ENCODE assay signal across 27 cellular contexts in the genomic region with DNA sequence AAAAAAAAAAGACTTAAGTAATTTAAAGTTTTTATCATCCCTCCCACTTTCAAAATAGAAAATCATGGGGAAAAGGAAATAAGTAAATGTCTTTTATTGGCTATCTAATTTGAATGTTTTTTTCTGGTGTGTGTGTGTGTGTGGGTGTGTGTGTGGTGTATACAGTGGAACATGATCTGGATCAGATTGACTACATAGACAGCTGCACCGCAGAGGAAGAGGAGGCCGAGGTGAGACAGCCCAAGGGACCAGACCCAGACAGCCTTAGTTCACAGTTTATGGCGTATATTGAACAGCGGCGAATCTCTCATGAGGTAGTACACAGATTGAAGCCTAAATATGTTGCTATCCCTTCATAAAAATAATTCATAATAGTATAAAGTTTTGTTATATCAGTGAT. TPM values are rescaled to one million over a fixed set of nuclear protein-coding genes. Genes with fewer than 3 reads are reported as not detected.
DNase-seq lines count a peak whose midpoint lies in the region; ATAC-seq, FAIRE-seq and TF ChIP-seq lines count a peak whose summit lies in the region.
"Had no signal": no experiment of that assay in that cellular context is flagged by ENCODE, and none has a peak within 500 bp of the region (broad histone marks: within the 10 kb centered on the region; RNA-seq: fewer than 3 reads in every experiment).

No MANE protein-coding gene starts in this region.

- no peak for ATAC-seq in CD4-positive, CD25-positive, alpha-beta regulatory T cell (ENCODE audit: low read depth in 2 of 2)
- ATAC-seq in HG03066 (IDR thresholded peaks at IDR 0.05; ENCODE audit: low read depth, unreplicated experiment) (peak; percentile 56), GM21381 (IDR thresholded peaks at IDR 0.05; ENCODE audit: unreplicated experiment) (no peak), HG03342 (IDR thresholded peaks at IDR 0.05; ENCODE audit: unreplicated experiment) (no peak)
- ATAC-seq: body of pancreas; naive thymus-derived CD8-positive, alpha-beta T cell had no signal

- H3K27ac ChIP-seq in CD4-positive, CD25-positive, alpha-beta regulatory T cell (ENCODE audit: insufficient read depth, low read length, poor library complexity, severe bottlenecking): no peak overlapping the region
- peak overlapping the region; percentile 0 for H3K27ac ChIP-seq in hepatocyte
- no peak overlapping the region for H3K27ac ChIP-seq in stomach
- H3K27ac ChIP-seq: BLaER1 treated with 17β-estradiol and CSF1 and Interleukin-3, amounts not matched to agents 10 nM and 100 nM; body of pancreas; KMS-11; left ventricle myocardium inferior; SJSA1; skin epidermis had no signal

- no peak for TF ChIP-seq EP300 in stomach (IDR thresholded peaks at IDR 0.05)

- H3K4me3 ChIP-seq in CD4-positive, CD25-positive, alpha-beta regulatory T cell (ENCODE audit: low read depth, low read length): no peak overlapping the region
- H3K4me3 ChIP-seq in hepatocyte (no peak overlapping the region), stomach (no peak overlapping the region)
- H3K4me3 ChIP-seq: BLaER1 treated with 17β-estradiol and CSF1 and Interleukin-3, amounts not matched to agents 10 nM and 100 nM; body of pancreas; left ventricle myocardium inferior; SJSA1; skin epidermis had no signal

- H3K9me2 ChIP-seq in hepatocyte (replicated peaks; ENCODE audit: insufficient read depth): no peaks in the 10 kb centered on the region

- FAIRE-seq in GM12892 (lab: Jason Lieb, UNC): peak; percentile 88

- H2AFZ ChIP-seq in hepatocyte: no peak overlapping the region

- peaks cover 65% of the 10 kb centered on the region for H3K36me3 ChIP-seq in CD4-positive, CD25-positive, alpha-beta regulatory T cell (ENCODE audit: control insufficient read depth, insufficient read depth, low read length)
- H3K36me3 ChIP-seq in hepatocyte (replicated peaks; ENCODE audit: insufficient read depth, low read depth): no peaks in the 10 kb centered on the region
- peaks cover 30 to 98% (median 86%) of the 10 kb centered on the region in 4 donors for H3K36me3 ChIP-seq in stomach

- TF ChIP-seq CTCF in hepatocyte (IDR thresholded peaks at IDR 0.05; ENCODE audit: poor library complexity) (no peak), stomach (IDR thresholded peaks at IDR 0.05) (no peak)

- H3K27me3 Mint-ChIP-seq in CD4-positive, CD25-positive, alpha-beta regulatory T cell: no peaks in the 10 kb centered on the region
- H3K27me3 Mint-ChIP-seq: naive thymus-derived CD8-positive, alpha-beta T cell; type B pancreatic cell had no signal

- peaks cover 0 to 9% (median 3%) of the 10 kb centered on the region in 4 donors for H3K4me1 Mint-ChIP-seq in CD4-positive, CD25-positive, alpha-beta regulatory T cell
- H3K4me1 Mint-ChIP-seq: naive thymus-derived CD8-positive, alpha-beta T cell had no signal

- no peaks in the 10 kb centered on the region for H3K4me1 ChIP-seq in CD4-positive, CD25-positive, alpha-beta regulatory T cell (ENCODE audit: control insufficient read depth, insufficient read depth, low read length, poor library complexity, severe bottlenecking)
- H3K4me1 ChIP-seq in hepatocyte (ENCODE audit: insufficient read depth) (no peaks in the 10 kb centered on the region), stomach (no peaks in the 10 kb centered on the region)
- H3K4me1 ChIP-seq: BLaER1 treated with 17β-estradiol and CSF1 and Interleukin-3, amounts not matched to agents 10 nM and 100 nM; body of pancreas; left ventricle myocardium inferior; SJSA1 had no signal

- no peaks in the 10 kb centered on the region for H3K9me3 Mint-ChIP-seq in CD4-positive, CD25-positive, alpha-beta regulatory T cell
- H3K9me3 Mint-ChIP-seq: naive thymus-derived CD8-positive, alpha-beta T cell; type B pancreatic cell had no signal

- H3K27me3 ChIP-seq in CD4-positive, CD25-positive, alpha-beta regulatory T cell (ENCODE audit: control insufficient read depth, insufficient read depth, low read length): no peaks in the 10 kb centered on the region
- H3K27me3 ChIP-seq in hepatocyte: no peaks in the 10 kb centered on the region
- no peaks in the 10 kb centered on the region for H3K27me3 ChIP-seq in stomach
- H3K27me3 ChIP-seq: BLaER1 treated with 17β-estradiol and CSF1 and Interleukin-3, amounts not matched to agents 10 nM and 100 nM; body of pancreas; SJSA1 had no signal

- peak overlapping the region in 1 of 4 donors; percentile 63 for H3K4me3 Mint-ChIP-seq in CD4-positive, CD25-positive, alpha-beta regulatory T cell
- H3K4me3 Mint-ChIP-seq: naive thymus-derived CD8-positive, alpha-beta T cell; type B pancreatic cell had no signal

- H3K27ac Mint-ChIP-seq in CD4-positive, CD25-positive, alpha-beta regulatory T cell: peak overlapping the region in 2 of 3 donors; percentile 56 to 90
- H3K27ac Mint-ChIP-seq: type B pancreatic cell had no signal

- intact Hi-C loops in stomach (cut with DNase I; ENCODE audit: low total_unique reads): no loop called here

- H4K20me1 ChIP-seq in hepatocyte (ENCODE audit: insufficient read depth, poor library complexity, severe bottlenecking): no peaks in the 10 kb centered on the region
- H4K20me1 ChIP-seq: BLaER1 treated with 17β-estradiol and CSF1 and Interleukin-3, amounts not matched to agents 10 nM and 100 nM had no signal

- DNase-seq in CD4-positive, CD25-positive, alpha-beta regulatory T cell: no peak
- DNase-seq in GM12892 (ENCODE audit: insufficient read length): peak; percentile 19
- DNase-seq in hepatocyte (ENCODE audit: low spot score): no peak
- no peak for DNase-seq in stomach
- no peak for DNase-seq in putamen (ENCODE audit: low spot score)
- DNase-seq: activated CD8-positive, alpha-beta memory T cell treated with anti-CD3 and anti-CD28 coated beads for 24 hours; activated naive CD4-positive, alpha-beta T cell; activated T-cell treated with anti-CD3 and anti-CD28 coated beads, Interleukin-2, amount 50 U/mL, for 1 hour; body of pancreas; DMS79 treated with DMSO at 0.1 percent for 48 hours; GF-D8; HCEC 1CT; left ventricle myocardium inferior; naive thymus-derived CD8-positive, alpha-beta T cell; NCI-H2081 treated with DMSO at 0.1 percent for 48 hours; NCI-H82; RPMI8226; stimulated activated CD4-positive, alpha-beta T cell treated with anti-CD3 and anti-CD28 coated beads, Interleukin-1b, Interleukin-23, amount 100 ng/mL, for 48 hours; T-helper 1 cell had no signal

- H3K9me3 ChIP-seq in CD4-positive, CD25-positive, alpha-beta regulatory T cell (ENCODE audit: control insufficient read depth in 2 of 2, low read length in 2 of 2): no peaks in the 10 kb centered on the region
- H3K9me3 ChIP-seq in hepatocyte (ENCODE audit: low read depth): no peaks in the 10 kb centered on the region
- no peaks in the 10 kb centered on the region for H3K9me3 ChIP-seq in stomach
- H3K9me3 ChIP-seq: BLaER1 treated with 17β-estradiol and CSF1 and Interleukin-3, amounts not matched to agents 10 nM and 100 nM; body of pancreas; left ventricle myocardium inferior; SJSA1 had no signal

- H3K79me2 ChIP-seq in hepatocyte: no peaks in the 10 kb centered on the region

- H3K36me3 Mint-ChIP-seq in CD4-positive, CD25-positive, alpha-beta regulatory T cell: peaks cover 28% of the 10 kb centered on the region

- 92% methylated on average over 5 of the region's 5 CpGs for WGBS in hepatocyte (ENCODE audit: low lambda C conversion rate, missing lambda C conversion rate)
- WGBS in stomach, 5 donors: 96 to 98% (median 97%) methylated on average over 5 of the region's 5 CpGs

- 0 out of 2 replicates have a peak, but pooled peaks have one; percentile 28 for TF ChIP-seq POLR2A in GM12892 (IDR thresholded peaks at IDR 0.05; ENCODE audit: low read depth, low read length)
- TF ChIP-seq POLR2A in stomach (IDR thresholded peaks at IDR 0.05): no peak

- no peak overlapping the region for H3K4me2 ChIP-seq in hepatocyte
- H3K4me2 ChIP-seq: BLaER1 treated with 17β-estradiol and CSF1 and Interleukin-3, amounts not matched to agents 10 nM and 100 nM; KMS-11 had no signal

RNA-seq across cellular contexts. Expression of gene LRCH3, which starts 44.5 kb away (rescaled TPM):
- 66.1 TPM for total RNA-seq in CD4-positive, CD25-positive, alpha-beta regulatory T cell
- polyA plus RNA-seq in CD4-positive, CD25-positive, alpha-beta regulatory T cell: 10 to 100 TPM; 12.2 to 19.6 (median 16.1) TPM
- polyA plus RNA-seq in GM12892 (2012; ENCODE audit: missing spikeins): 32.9 TPM
- 38.5 and 43.9 TPM in 2 replicates for total RNA-seq in hepatocyte
- 18.0 and 22.5 TPM in 2 replicates for polyA plus RNA-seq in hepatocyte
- total RNA-seq in stomach: 100 to 1,000 TPM in 1 of 5 donors, 10 to 100 TPM in 4; 28.7 to 117 (median 47.3) TPM
- polyA plus RNA-seq in stomach: 1 to 10 TPM; 5.9 to 6.7 (median 6.6) TPM
